In genomic region chr7:77940647-77941046, GRCh38 we compare ENCODE assay signal across 7 cellular contexts.
A peak's percentile ranks its signal among the peaks of the same experiment; 100 is the strongest.
DNase-seq lines count a peak whose midpoint lies in the region; ATAC-seq, FAIRE-seq and TF ChIP-seq lines count a peak whose summit lies in the region.

No MANE protein-coding gene starts in this region.

- TF ChIP-seq CTCF in HEK293 (tag by site-specific recombination; IDR thresholded peaks at IDR 0.05) (no peak), OCI-LY7 (conservative IDR thresholded peaks at IDR 0.05; ENCODE audit: low read length) (peak; percentile 96), H1 (IDR thresholded peaks at IDR 0.05; ENCODE audit: control extremely low read depth in 1 of 3, insufficient read depth in 1 of 3, low read depth in 1 of 3, low read length in 3 of 3) (peak in 1 of 3 experiments; percentile 43; a peak in 1 of 4 replicates)

- H3K27me3 ChIP-seq in H1 (replicated peaks in 1 of 4; ENCODE audit: control insufficient read depth in 3 of 4, extremely low read depth in 1 of 4, insufficient read depth in 3 of 4, low read length in 3 of 4) = no peaks in the 10 kb centered on the region
- no peaks in the 10 kb centered on the region for H3K27me3 ChIP-seq in neuronal stem cell (ENCODE audit: control insufficient read depth in 3 of 3, insufficient read depth in 3 of 3, low read depth in 1 of 3, low read length in 3 of 3)

- H4K20me1 ChIP-seq in OCI-LY7 (ENCODE audit: insufficient read depth, low read length) (no peaks in the 10 kb centered on the region), H1 (replicated peaks in 1 of 2; ENCODE audit: control insufficient read depth in 1 of 2, insufficient read depth in 2 of 2, low read length in 2 of 2) (no peaks in the 10 kb centered on the region)

- H4K5ac ChIP-seq in H1 (ENCODE audit: insufficient read length, low read depth, low read length) = no peak overlapping the region

- no peaks in the 10 kb centered on the region for H3K4me1 ChIP-seq in HEK293 (ENCODE audit: control insufficient read depth, insufficient read depth, low read length)
- peaks cover 29% of the 10 kb centered on the region for H3K4me1 ChIP-seq in OCI-LY7 (ENCODE audit: insufficient read depth, low read length, poor library complexity, severe bottlenecking)
- no peaks in the 10 kb centered on the region for H3K4me1 ChIP-seq in H1 (replicated peaks in 1 of 4; ENCODE audit: control insufficient read depth in 3 of 4, insufficient read depth in 4 of 4, low read length in 3 of 4)
- no peaks in the 10 kb centered on the region for H3K4me1 ChIP-seq in neuronal stem cell (ENCODE audit: control insufficient read depth in 2 of 2, insufficient read depth in 1 of 2, low read depth in 1 of 2, low read length in 2 of 2)

- H3K23me2 ChIP-seq in H1 (ENCODE audit: low read depth, low read length) = no peaks in the 10 kb centered on the region

- intact Hi-C loops in OCI-LY7 (cut with micrococcal nuclease; ENCODE audit: unreplicated experiment) = loop anchor here (1.0 to 2.0 kb wide), 2 partner anchors 100 to 284 kb away; no protein-coding TSS in a partner anchor

- H3K79me1 ChIP-seq in H1 (ENCODE audit: low read depth, low read length) (no peaks in the 10 kb centered on the region), neuronal stem cell (ENCODE audit: low read depth, low read length) (no peaks in the 10 kb centered on the region)

- H3K56ac ChIP-seq in H1 (replicated peaks; ENCODE audit: insufficient read length, low read depth, low read length) = no peak overlapping the region

- H2AK5ac ChIP-seq in H1 (ENCODE audit: low read depth, low read length) (no peak overlapping the region), neuronal stem cell (ENCODE audit: low read depth, low read length) (no peak overlapping the region)

- peaks cover 0 to 4% of the 10 kb centered on the region in 2 experiments; a peak in 2 of 3 replicates for H3K36me3 ChIP-seq in HEK293 (ENCODE audit: control insufficient read depth in 2 of 2, insufficient read depth in 1 of 2, low read length in 2 of 2)
- peaks cover 49% of the 10 kb centered on the region for H3K36me3 ChIP-seq in OCI-LY7 (ENCODE audit: insufficient read depth, low read length)
- no peaks in the 10 kb centered on the region for H3K36me3 ChIP-seq in H1 (ENCODE audit: control insufficient read depth in 2 of 4, insufficient read depth in 4 of 4, low read length in 3 of 4)
- H3K36me3 ChIP-seq in neuronal stem cell (replicated peaks in 1 of 2; ENCODE audit: control insufficient read depth in 2 of 2, insufficient read depth in 2 of 2, low read length in 2 of 2) = peaks cover 0 to 21% of the 10 kb centered on the region in 2 donors

- POLR2A ChIA-PET in HEK293 (lab: Yijun Ruan, JAX) (no interaction called here), OCI-LY7 (lab: Charles Lee) (interaction anchor here (0.7 to 1.2 kb wide), 4 partner anchors 11 to 77 kb away, joined by 3 read pairs; no protein-coding TSS in a partner anchor), H1 (lab: Charles Lee; ENCODE audit: partially characterized antibody) (no interaction called here)

- H3K27ac ChIP-seq in HEK293 (ENCODE audit: extremely low read depth, low read depth, low read length) (no peak overlapping the region), OCI-LY7 (ENCODE audit: low read depth, low read length, poor library complexity, severe bottlenecking) (no peak overlapping the region), H1 (ENCODE audit: low read depth, low read length) (no peak overlapping the region), neuronal stem cell (replicated peaks; ENCODE audit: low read length) (no peak overlapping the region)

- H2BK12ac ChIP-seq in H1 (ENCODE audit: low read depth, low read length) (no peak overlapping the region), neuronal stem cell (ENCODE audit: low read length) (no peak overlapping the region)

- BruUV-seq in OCI-LY7 (replicated peaks; lab: Mats Ljungman, UMichigan) = no TSS peak

- no peak for TF ChIP-seq EP300 in H1 (IDR thresholded peaks at IDR 0.05; ENCODE audit: borderline replicate concordance in 1 of 2, low read depth in 2 of 2, low read length in 2 of 2)

- peak; percentile 32 for FAIRE-seq in H1 (lab: Jason Lieb, UNC)
- FAIRE-seq in H54 (lab: Jason Lieb, UNC) = no peak

- no peak overlapping the region for H2BK20ac ChIP-seq in H1 (ENCODE audit: low read length)

- H3K9me3 ChIP-seq in HEK293 (ENCODE audit: control insufficient read depth, insufficient read depth, low read depth, low read length) (no peaks in the 10 kb centered on the region), OCI-LY7 (ENCODE audit: low read length) (no peaks in the 10 kb centered on the region), H1 (ENCODE audit: insufficient read depth in 2 of 2, low read depth in 1 of 2, low read length in 1 of 2) (no peaks in the 10 kb centered on the region), neuronal stem cell (replicated peaks in 1 of 2; ENCODE audit: control insufficient read depth in 2 of 2, insufficient read depth in 1 of 2, low read depth in 1 of 2, low read length in 2 of 2) (no peaks in the 10 kb centered on the region)

- H3K23ac ChIP-seq in H1 (ENCODE audit: insufficient read length) (no peak overlapping the region), neuronal stem cell (ENCODE audit: low read depth, low read length, poor library complexity) (no peak overlapping the region)

- TF ChIP-seq POLR2A in H1 (IDR thresholded peaks at IDR 0.05; ENCODE audit: control extremely low read depth in 1 of 2, low read depth in 2 of 2, low read length in 2 of 2) (no peak), H54 (IDR thresholded peaks at IDR 0.05; ENCODE audit: low read depth, low read length) (no peak)

- no peak for ATAC-seq in HG03045 (IDR thresholded peaks at IDR 0.05; ENCODE audit: unreplicated experiment)

- no peaks in the 10 kb centered on the region; the same call in 1 of the 2 replicates for H3K79me2 ChIP-seq in OCI-LY7 (ENCODE audit: insufficient read depth, low read depth, low read length)
- H3K79me2 ChIP-seq in H1 (ENCODE audit: control insufficient read depth in 1 of 2, insufficient read depth in 2 of 2, low read length in 2 of 2) = no peaks in the 10 kb centered on the region

- no peak overlapping the region for H3K18ac ChIP-seq in H1 (ENCODE audit: extremely low read depth, low read length)
- no peak overlapping the region for H3K18ac ChIP-seq in neuronal stem cell (ENCODE audit: low read length)

- peak; percentile 28 for DNase-seq in EL
- peak; percentile 38 for DNase-seq in OCI-LY7 (ENCODE audit: low spot score)
- no peak for DNase-seq in H1 (ENCODE audit: low read depth in 1 of 2, low spot score in 2 of 2)
- DNase-seq in neuronal stem cell (ENCODE audit: low spot score) = peak; percentile 2
- DNase-seq in H54 (ENCODE audit: insufficient read length, low spot score) = no peak

- H3K4me2 ChIP-seq in OCI-LY7 (ENCODE audit: low read length) (peak overlapping the region; percentile 30), H1 (ENCODE audit: insufficient read depth in 1 of 2, low read depth in 2 of 2, low read length in 2 of 2) (no peak overlapping the region), neuronal stem cell (ENCODE audit: insufficient read depth, low read length, poor library complexity, severe bottlenecking) (no peak overlapping the region)

- H3K14ac ChIP-seq in H1 (ENCODE audit: insufficient read length) (no peak overlapping the region), neuronal stem cell (ENCODE audit: low read length) (no peak overlapping the region)

- H4K91ac ChIP-seq in H1 (replicated peaks; ENCODE audit: insufficient read length, low read length) (no peak overlapping the region), neuronal stem cell (ENCODE audit: low read depth, low read length, poor library complexity) (no peak overlapping the region)

- H3K9ac ChIP-seq in H1 (replicated peaks in 1 of 4; ENCODE audit: extremely low read depth in 1 of 4, low read depth in 3 of 4, low read length in 3 of 4) (no peak overlapping the region), neuronal stem cell (ENCODE audit: low read depth, low read length, poor library complexity) (no peak overlapping the region)

- TF ChIP-seq RAD21 in H1 (IDR thresholded peaks at IDR 0.05 in 1 of 2, conservative IDR thresholded peaks at IDR 0.05 in 1 of 2; ENCODE audit: low read depth in 2 of 2, low read length in 2 of 2) = peak; percentile 73 to 75

- CTCF ChIA-PET in HEK293 (lab: Yijun Ruan, JAX) (interaction anchor here (0.6 to 1.8 kb wide), 12 partner anchors 24 to 1084 kb away, joined by 3 to 8 read pairs (median 4); no protein-coding TSS in a partner anchor), OCI-LY7 (lab: Charles Lee; ENCODE audit: unreplicated experiment) (no interaction called here), H1 (lab: Charles Lee; ENCODE audit: partially characterized antibody) (interaction anchor here (0.6 to 3.3 kb wide), 14 partner anchors 9 to 497 kb away, joined by 3 to 14 read pairs (median 3); no protein-coding TSS in a partner anchor)

- H2BK15ac ChIP-seq in H1 (ENCODE audit: low read length) (no peak overlapping the region), neuronal stem cell (ENCODE audit: low read length) (no peak overlapping the region)

- no peak overlapping the region for H3K4me3 ChIP-seq in HEK293 (ENCODE audit: low read depth, low read length)
- no peak overlapping the region for H3K4me3 ChIP-seq in OCI-LY7 (ENCODE audit: low read depth, low read length, poor library complexity, severe bottlenecking)
- H3K4me3 ChIP-seq in H1 (ENCODE audit: extremely low read depth in 1 of 4, insufficient read depth in 2 of 4, low read depth in 3 of 4, low read length in 4 of 4) = no peak overlapping the region
- no peak overlapping the region for H3K4me3 ChIP-seq in neuronal stem cell (ENCODE audit: low read length in 2 of 2)

- H3K4ac ChIP-seq in H1 (replicated peaks; ENCODE audit: insufficient read length, low read depth, low read length) = no peak overlapping the region
- H3K4ac ChIP-seq in neuronal stem cell (ENCODE audit: low read length) = no peak overlapping the region

- no peak overlapping the region for H2BK120ac ChIP-seq in H1 (replicated peaks; ENCODE audit: low read depth, low read length)
- H2BK120ac ChIP-seq in neuronal stem cell (ENCODE audit: low read depth, low read length) = no peak overlapping the region

- H4K8ac ChIP-seq in H1 (ENCODE audit: extremely low read depth, insufficient read depth, low read length) (no peak overlapping the region), neuronal stem cell (ENCODE audit: low read depth, low read length) (no peak overlapping the region)

- H3K9me2 ChIP-seq in OCI-LY7 (ENCODE audit: insufficient read depth, low read length) = no peaks in the 10 kb centered on the region

- H2AFZ ChIP-seq in OCI-LY7 (ENCODE audit: low read length) (no peak overlapping the region), H1 (ENCODE audit: low read length) (no peak overlapping the region), neuronal stem cell (ENCODE audit: low read length) (no peak overlapping the region)

- H2BK5ac ChIP-seq in H1 (ENCODE audit: low read depth, low read length) (no peak overlapping the region), neuronal stem cell (ENCODE audit: low read length) (no peak overlapping the region)

TF ChIP-seq in HEK293, 187 proteins besides CTCF, POLR2A, EP300 and RAD21 (continues in another document):
- TF ChIP-seq ZNF623 (tag by site-specific recombination; IDR thresholded peaks at IDR 0.05) (no peak), ZSCAN23 (tag by site-specific recombination; IDR thresholded peaks at IDR 0.05) (no peak), ZNF350 (tag by site-specific recombination; IDR thresholded peaks at IDR 0.05) (no peak)

TF ChIP-seq in H1, 55 proteins besides CTCF, POLR2A, EP300 and RAD21 (continues in another document):
- TF ChIP-seq JUN (IDR thresholded peaks at IDR 0.05; ENCODE audit: low read depth, low read length) (no peak), BRCA1 (IDR thresholded peaks at IDR 0.05; ENCODE audit: low read depth, low read length) (no peak)

Comparison
In these comparisons a context has a peak if more than half of its experiments do, and no peak if none do; other contexts are left out.
1. DNase-seq: peak in EL (single experiment), OCI-LY7 (single experiment) and neuronal stem cell (single experiment); none in H1 (0 of 2) and H54 (single experiment).